ENCODE assay signal across 8 cellular contexts in genomic region chr4:134201216-134202098, GRCh38. TPM values are rescaled to one million over a fixed set of nuclear protein-coding genes. Genes with fewer than 3 reads are reported as not detected.
DNase-seq lines count a peak whose midpoint lies in the region; ATAC-seq and TF ChIP-seq lines count a peak whose summit lies in the region.

Gene PABPC4L, minus strand, starts transcription at chr4:134201789. Its CDS starts 770 bp downstream, at chr4:134201019.

- POLR2A ChIA-PET in PC-3 (lab: Charles Lee; ENCODE audit: unreplicated experiment) = interaction anchor here (0.8 kb wide), 1 partner anchor 175 kb away, joined by 5 read pairs; no protein-coding TSS in a partner anchor

- intact Hi-C loops in PC-3 (cut with micrococcal nuclease) = loop anchor here (5.0 to 10.0 kb wide), 2 partner anchors 263 to 1054 kb away; partner anchors contain the start of gene PCDH10

- H3K27me3 ChIP-seq in PC-3 (ENCODE audit: low read length) (no peaks in the 10 kb centered on the region), foreskin keratinocyte (no peaks in the 10 kb centered on the region)

- TF ChIP-seq CTCF in PC-3 (conservative IDR thresholded peaks at IDR 0.05; ENCODE audit: low read depth, low read length) (no peak), foreskin keratinocyte (conservative IDR thresholded peaks at IDR 0.05) (no peak), progenitor cell of endocrine pancreas (IDR thresholded peaks at IDR 0.05; ENCODE audit: unreplicated experiment) (no peak)

- ATAC-seq in PC-3 (peak; percentile 85), foreskin keratinocyte (peak; percentile 76), HG03442 (IDR thresholded peaks at IDR 0.05; ENCODE audit: unreplicated experiment) (no peak), GM21526 (IDR thresholded peaks at IDR 0.05; ENCODE audit: low FRiP score, unreplicated experiment) (no peak)

- peak within 1 kb of the TSS; percentile 57 for H3K27ac ChIP-seq in PC-3 (ENCODE audit: low read length)
- H3K27ac ChIP-seq in foreskin keratinocyte = peak within 1 kb of the TSS; percentile 66

- BruUV-seq in PC-3 (replicated peaks; lab: Mats Ljungman, UMichigan) = no TSS peak

- H3K4me2 ChIP-seq in PC-3 (ENCODE audit: low read length) = peak within 1 kb of the TSS; percentile 89

- peak within 1 kb of the TSS; percentile 89 for H2AFZ ChIP-seq in PC-3 (ENCODE audit: low read length)

- no peaks in the 10 kb centered on the region for H4K20me1 ChIP-seq in PC-3 (ENCODE audit: low read length)

- H3K27ac Mint-ChIP-seq in progenitor cell of endocrine pancreas = peak within 1 kb of the TSS; percentile 95

- H3K27me3 Mint-ChIP-seq in progenitor cell of endocrine pancreas = no peaks in the 10 kb centered on the region

- H3K9me3 Mint-ChIP-seq in progenitor cell of endocrine pancreas (ENCODE audit: low read depth) = peaks cover 3% of the 10 kb centered on the region

- DNase-seq in ELF-1 (ENCODE audit: low read depth, low spot score) (peak; percentile 89), PC-3 (peak; percentile 72), foreskin keratinocyte (peak in 1 of 2 donors; percentile 56), progenitor cell of endocrine pancreas (ENCODE audit: low spot score, unreplicated experiment) (peak; percentile 30), NCI-H1694 treated with DMSO at 0.1 percent for 48 hours (lab: John Stamatoyannopoulos, UW) (no peak)
- no peak for DNase-seq in activated CD8-positive, alpha-beta memory T cell treated with anti-CD3 and anti-CD28 coated beads, Interleukin-2, amount 50 U/mL, for 4 hours

- H3K36me3 ChIP-seq in PC-3 (ENCODE audit: low read depth, low read length) = no peaks in the 10 kb centered on the region

- H3K4me3 Mint-ChIP-seq in progenitor cell of endocrine pancreas (ENCODE audit: low read depth) = peak within 1 kb of the TSS; percentile 80

- H3F3A ChIP-seq in PC-3 (ENCODE audit: low read length, unreplicated experiment) = peaks cover 5% of the 10 kb centered on the region

- peaks cover 6% of the 10 kb centered on the region for H3K36me3 Mint-ChIP-seq in progenitor cell of endocrine pancreas (ENCODE audit: insufficient read depth)

- no peaks in the 10 kb centered on the region for H3K79me2 ChIP-seq in PC-3 (ENCODE audit: low read length)

- peaks cover 6% of the 10 kb centered on the region for H3K4me1 ChIP-seq in PC-3 (ENCODE audit: insufficient read depth, low read length)
- H3K4me1 ChIP-seq in foreskin keratinocyte = no peaks in the 10 kb centered on the region

- CTCF ChIA-PET in PC-3 (lab: Charles Lee) = no interaction called here

- H3K9me2 ChIP-seq in PC-3 (replicated peaks; ENCODE audit: low read length) = no peaks in the 10 kb centered on the region

- peak within 1 kb of the TSS; percentile 71 for H3K4me3 ChIP-seq in PC-3 (ENCODE audit: low read length)

- peak within 1 kb of the TSS; percentile 74 for H3K9ac ChIP-seq in PC-3 (ENCODE audit: low read length)

- H3K9me3 ChIP-seq in PC-3 (ENCODE audit: low read length) = no peaks in the 10 kb centered on the region

- peaks cover 12% of the 10 kb centered on the region for H3K4me1 Mint-ChIP-seq in progenitor cell of endocrine pancreas (ENCODE audit: low read depth)

RNA-seq across cellular contexts. Expression of gene PABPC4L, which starts in this region (rescaled TPM):
- total RNA-seq in PC-3 (2014; rRNA removed) (0.47 and 1.2 TPM in 2 replicates), foreskin keratinocyte (1.6 and 1.9 TPM in 2 replicates), progenitor cell of endocrine pancreas (4.3 and 4.5 TPM in 2 replicates)
- polyA plus RNA-seq in foreskin keratinocyte = 0.22 and 0.39 TPM in 2 replicates

Comparison
In these comparisons a context has a peak if more than half of its experiments do, and no peak if none do; other contexts are left out.
1. DNase-seq: peak in ELF-1 (single experiment), PC-3 (single experiment) and progenitor cell of endocrine pancreas (single experiment); none in NCI-H1694 treated with DMSO at 0.1 percent for 48 hours (single experiment) and activated CD8-positive, alpha-beta memory T cell treated with anti-CD3 and anti-CD28 coated beads, Interleukin-2, amount 50 U/mL, for 4 hours (single experiment).
2. ATAC-seq: peak in PC-3 (single experiment) and foreskin keratinocyte (single experiment); none in HG03442 (single experiment) and GM21526 (single experiment).